Comparison of ENCODE assay signal across 9 cellular contexts in the genomic region with DNA sequence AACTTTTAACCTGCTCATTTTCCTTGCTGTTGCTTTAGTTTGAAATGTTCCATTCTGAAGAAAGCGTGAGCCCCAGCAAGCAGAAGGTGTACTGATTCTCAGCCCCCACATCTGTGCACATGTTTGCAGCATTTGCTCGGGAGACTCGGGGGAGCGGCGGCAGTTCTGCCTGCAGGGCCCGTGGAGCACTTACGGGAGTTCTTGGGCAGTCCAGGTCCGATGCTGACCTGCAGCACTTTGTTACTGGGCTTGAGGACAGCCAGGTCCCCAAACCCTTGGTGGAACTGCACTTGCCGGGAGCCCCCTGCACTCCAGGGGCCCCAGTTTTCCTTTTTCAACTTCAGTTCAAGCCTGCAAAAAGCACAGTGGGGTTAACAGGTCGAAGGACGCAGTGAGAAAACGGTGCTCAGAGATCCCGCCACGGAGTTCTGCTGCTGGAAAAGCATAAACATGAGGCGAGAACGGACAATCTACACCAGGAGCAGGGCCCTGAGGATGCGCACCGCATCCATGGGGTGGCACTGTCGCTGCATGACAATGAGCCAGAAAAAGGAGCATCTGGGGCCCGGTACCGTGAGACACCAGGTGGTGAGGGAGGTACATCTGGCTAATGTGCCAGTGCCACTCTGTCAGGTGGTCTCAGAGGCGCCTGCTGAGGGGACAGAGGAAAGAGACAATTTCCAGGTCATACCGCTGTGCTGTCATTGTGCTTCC. TPM values are rescaled to one million over a fixed set of nuclear protein-coding genes. Genes with fewer than 3 reads are reported as not detected.
A peak's percentile ranks its signal among the peaks of the same experiment; 100 is the strongest.
DNase-seq lines count a peak whose midpoint lies in the region; ATAC-seq and TF ChIP-seq lines count a peak whose summit lies in the region.
"Had no signal": no experiment of that assay in that cellular context is flagged by ENCODE, and none has a peak within 500 bp of the region (broad histone marks: within the 10 kb centered on the region; RNA-seq: fewer than 3 reads in every experiment).

No MANE protein-coding gene starts in this region.

- peak; percentile 24 for TF ChIP-seq CTCF in natural killer cell (IDR thresholded peaks at IDR 0.05)

- no peaks in the 10 kb centered on the region for H3K27me3 Mint-ChIP-seq in natural killer cell (ENCODE audit: low read depth in 2 of 2)
- H3K27me3 Mint-ChIP-seq in natural killer cell treated with Interleukin-12 subunit alpha and Interleukin-12 subunit beta and Interleukin-15 and Interleukin-18, amount 100 ng/mL, for 72 hours: no peaks in the 10 kb centered on the region

- no peaks in the 10 kb centered on the region for H3K36me3 Mint-ChIP-seq in natural killer cell
- H3K36me3 Mint-ChIP-seq in natural killer cell treated with Interleukin-12 subunit alpha and Interleukin-12 subunit beta and Interleukin-15 and Interleukin-18, amount 100 ng/mL, for 72 hours: no peaks in the 10 kb centered on the region

- H3K27ac Mint-ChIP-seq in natural killer cell: no peak overlapping the region
- no peak overlapping the region for H3K27ac Mint-ChIP-seq in natural killer cell treated with Interleukin-12 subunit alpha and Interleukin-12 subunit beta and Interleukin-15 and Interleukin-18, amount 100 ng/mL, for 72 hours

- no peak overlapping the region for H3K4me3 Mint-ChIP-seq in natural killer cell
- H3K4me3 Mint-ChIP-seq in natural killer cell treated with Interleukin-12 subunit alpha and Interleukin-12 subunit beta and Interleukin-15 and Interleukin-18, amount 100 ng/mL, for 72 hours: no peak overlapping the region

- H3K4me1 Mint-ChIP-seq in natural killer cell: no peaks in the 10 kb centered on the region
- no peaks in the 10 kb centered on the region for H3K4me1 Mint-ChIP-seq in natural killer cell treated with Interleukin-12 subunit alpha and Interleukin-12 subunit beta and Interleukin-15 and Interleukin-18, amount 100 ng/mL, for 72 hours (ENCODE audit: low read depth in 2 of 2)

- intact Hi-C loops in natural killer cell (cut with micrococcal nuclease): loop anchor here (5.0 kb wide), 1 partner anchor 331 kb away; no protein-coding TSS in a partner anchor

- DNase-seq in natural killer cell (no peak), NCI-H82 (lab: John Stamatoyannopoulos, UW) (peak; percentile 83), dermis blood vessel endothelial cell (peak; percentile 39), GM19238 (ENCODE audit: insufficient read length, low spot score) (no peak)
- no peak for DNase-seq in natural killer cell treated with Interleukin-12 subunit alpha and Interleukin-12 subunit beta and Interleukin-15 and Interleukin-18, amount 100 ng/mL, for 72 hours (ENCODE audit: low spot score)
- DNase-seq in stimulated activated CD4-positive, alpha-beta T cell treated with anti-CD3 and anti-CD28 coated beads, Interleukin-1b, Interleukin-23, amount 100 ng/mL, for 48 hours: peak; percentile 12

- ATAC-seq in natural killer cell (peak in 1 of 3 donors; percentile 47), HG03521 (IDR thresholded peaks at IDR 0.05; ENCODE audit: unreplicated experiment) (no peak), HG02970 (IDR thresholded peaks at IDR 0.05; ENCODE audit: low FRiP score, unreplicated experiment) (no peak)
- no peak for ATAC-seq in natural killer cell treated with Interleukin-12 subunit alpha and Interleukin-12 subunit beta and Interleukin-15 and Interleukin-18, amount 100 ng/mL, for 72 hours

- no peaks in the 10 kb centered on the region for H3K9me3 Mint-ChIP-seq in natural killer cell
- no peaks in the 10 kb centered on the region for H3K9me3 Mint-ChIP-seq in natural killer cell treated with Interleukin-12 subunit alpha and Interleukin-12 subunit beta and Interleukin-15 and Interleukin-18, amount 100 ng/mL, for 72 hours

RNA-seq across cellular contexts. Expression of a gene that starts 45.6 kb away (rescaled TPM):
- total RNA-seq in natural killer cell (not detected), dermis blood vessel endothelial cell (not detected in 2 replicates)
- not detected for total RNA-seq in natural killer cell treated with Interleukin-12 subunit alpha and Interleukin-12 subunit beta and Interleukin-15 and Interleukin-18, amount 100 ng/mL, for 72 hours
- total RNA-seq: urinary bladder had no signal

RNA-seq across cellular contexts. Expression of a gene that starts 56.1 kb away (rescaled TPM):
- total RNA-seq in natural killer cell (1 to 10 TPM in 2 of 3 donors, under 1 TPM in 1; 0.47 to 1.4 (median 1.1) TPM), dermis blood vessel endothelial cell (13.6 and 61.3 TPM in 2 replicates)
- total RNA-seq in natural killer cell treated with Interleukin-12 subunit alpha and Interleukin-12 subunit beta and Interleukin-15 and Interleukin-18, amount 100 ng/mL, for 72 hours: 10 to 100 TPM; 28.8 to 41.8 TPM

Comparison
In these comparisons a context has a peak if more than half of its experiments do, and no peak if none do; other contexts are left out.
1. DNase-seq: peak in NCI-H82 (single experiment), dermis blood vessel endothelial cell (single experiment) and stimulated activated CD4-positive, alpha-beta T cell treated with anti-CD3 and anti-CD28 coated beads, Interleukin-1b, Interleukin-23, amount 100 ng/mL, for 48 hours (single experiment); none in natural killer cell (single experiment), natural killer cell treated with Interleukin-12 subunit alpha and Interleukin-12 subunit beta and Interleukin-15 and Interleukin-18, amount 100 ng/mL, for 72 hours (single experiment) and GM19238 (single experiment).